ENCODE assay signal across 8 cellular contexts in the genomic region with DNA sequence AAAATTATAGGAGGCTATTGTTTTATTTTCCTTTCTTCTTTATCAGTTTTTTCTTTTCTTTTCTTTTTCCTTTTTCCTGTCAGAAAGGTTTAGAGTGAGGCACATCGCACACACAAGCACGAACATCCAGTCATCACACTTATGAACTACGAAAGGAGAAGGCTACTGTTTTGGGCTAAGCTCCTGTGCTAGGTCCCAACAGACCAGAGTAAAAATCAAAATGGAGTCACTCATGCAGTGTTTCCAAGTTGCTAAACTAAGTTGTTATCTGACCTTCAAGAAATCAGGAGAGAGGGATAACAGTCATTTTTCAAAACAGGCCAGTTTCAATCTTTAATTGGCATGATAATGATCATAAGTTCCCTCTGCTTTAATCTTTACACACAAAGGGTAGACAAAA.
"Had no signal": no experiment of that assay in that cellular context is flagged by ENCODE, and none has a peak within 500 bp of the region (broad histone marks: within the 10 kb centered on the region; RNA-seq: fewer than 3 reads in every experiment).

No MANE protein-coding gene starts in this region.

- FAIRE-seq: G401.6, GM12878, GM12891, GM12892, GM18507, GM19239 had no signal

- ATAC-seq: GM12878 had no signal

- H3K4me3 ChIP-seq: GM12878 had no signal

- DNase-seq: GDM1, GF-D8 had no signal
